Comparison of ENCODE assay signal across 27 cellular contexts in the genomic region with DNA sequence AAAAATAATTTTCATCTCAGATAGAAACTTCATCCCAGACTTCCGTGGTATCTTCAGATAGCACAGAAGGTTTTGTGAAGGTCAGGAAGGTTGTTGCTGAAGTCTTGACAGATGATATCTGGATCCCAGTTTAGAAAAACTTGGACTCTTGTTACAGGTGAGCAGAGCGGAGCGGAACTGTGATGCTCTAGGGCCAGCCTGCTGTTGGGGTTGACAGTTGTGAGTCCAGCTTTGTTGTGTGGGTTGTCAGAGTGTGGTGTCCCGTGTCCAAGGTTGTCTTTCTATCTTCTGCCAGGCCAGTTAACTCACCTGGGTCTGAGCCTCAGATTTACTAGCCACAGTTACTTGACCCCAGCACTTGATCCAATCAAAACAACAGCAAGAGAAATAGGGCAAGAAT. TPM values are rescaled to one million over a fixed set of nuclear protein-coding genes. Genes with fewer than 3 reads are reported as not detected.
DNase-seq lines count a peak whose midpoint lies in the region; ATAC-seq, FAIRE-seq and TF ChIP-seq lines count a peak whose summit lies in the region.
"Had no signal": no experiment of that assay in that cellular context is flagged by ENCODE, and none has a peak within 500 bp of the region (broad histone marks: within the 10 kb centered on the region; RNA-seq: fewer than 3 reads in every experiment).

No MANE protein-coding gene starts in this region.

- peaks cover 80% of the 10 kb centered on the region for H3K4me1 Mint-ChIP-seq in activated B cell treated with CpG ODN at 0.5 μM for 24 hours
- H3K4me1 Mint-ChIP-seq in osteocyte (ENCODE audit: unreplicated experiment), result peaks cover 50% of the 10 kb centered on the region

- H2AFZ ChIP-seq in mammary epithelial cell (ENCODE audit: low read depth, low read length), result no peak overlapping the region
- H2AFZ ChIP-seq: GM23248, neural progenitor cell had no signal

- dilution Hi-C loops in mammary epithelial cell (cut with HindIII; ENCODE audit: low sequenced_read_pairs), result no loop called here

- H3K4me1 ChIP-seq in mammary epithelial cell (ENCODE audit: insufficient read depth, low read length), result peaks cover 5% of the 10 kb centered on the region

- peak; percentile 8 for FAIRE-seq in GM19239 (lab: Jason Lieb, UNC)
- FAIRE-seq: bronchial epithelial cell, frontal cortex had no signal

- H3K9ac ChIP-seq in mammary epithelial cell (ENCODE audit: insufficient read depth, low read length), result no peak overlapping the region
- H3K9ac ChIP-seq: GM23248, neural progenitor cell had no signal

- no peak for ATAC-seq in activated B cell treated with CpG ODN at 0.5 μM for 24 hours (ENCODE audit: low read depth)
- ATAC-seq in Right ventricle myocardium inferior, result no peak
- no peak for ATAC-seq in GM21367 (IDR thresholded peaks at IDR 0.05; ENCODE audit: unreplicated experiment)
- ATAC-seq: activated CD8-positive, alpha-beta memory T cell treated with anti-CD3 and anti-CD28 coated beads, Interleukin-2, amount 10 ng/mL, durations not matched to agents 7 days and 5 days; activated T-cell treated with anti-CD3 and anti-CD28 coated beads, Interleukin-2, amount 50 U/mL, for 72 hours; sciatic nerve; T-helper 17 cell had no signal

- peak overlapping the region; percentile 77 for H3K4me3 Mint-ChIP-seq in activated B cell treated with CpG ODN at 0.5 μM for 24 hours
- no peak overlapping the region for H3K4me3 Mint-ChIP-seq in osteocyte (ENCODE audit: unreplicated experiment)
- H3K4me3 Mint-ChIP-seq: activated CD4-positive, alpha-beta T cell treated with anti-CD3 and anti-CD28 coated beads, Interleukin-2, amount 10 ng/mL, durations not matched to agents 7 days and 5 days; activated CD8-positive, alpha-beta memory T cell treated with anti-CD3 and anti-CD28 coated beads, Interleukin-2, amount 10 ng/mL, durations not matched to agents 7 days and 5 days; activated T-cell treated with anti-CD3 and anti-CD28 coated beads, Interleukin-2, amount 50 U/mL, for 72 hours; neural progenitor cell had no signal

- H3K27me3 ChIP-seq in mammary epithelial cell (ENCODE audit: insufficient read depth, low read length), result no peaks in the 10 kb centered on the region
- H3K27me3 ChIP-seq: esophagus squamous epithelium, tibial artery had no signal

- no peak overlapping the region for H3K4me2 ChIP-seq in mammary epithelial cell (ENCODE audit: insufficient read depth, low read depth, low read length)
- H3K4me2 ChIP-seq: neural progenitor cell had no signal

- DNase-seq in GM19239 (ENCODE audit: insufficient read length, low spot score) (no peak), activated B cell treated with CpG ODN at 0.5 μM for 24 hours (no peak), osteocyte (ENCODE audit: extremely low spot score, unreplicated experiment) (no peak), Right ventricle myocardium inferior (ENCODE audit: missing footprints) (no peak), NCI-H2107 treated with DMSO at 0.1 percent for 48 hours (lab: John Stamatoyannopoulos, UW; ENCODE audit: unreplicated experiment) (no peak), mammary epithelial cell (no peak)
- DNase-seq: activated CD4-positive, alpha-beta T cell treated with anti-CD3 and anti-CD28 coated beads, Interleukin-2, amount 10 ng/mL, durations not matched to agents 7 days and 5 days; activated CD8-positive, alpha-beta memory T cell treated with anti-CD3 and anti-CD28 coated beads, Interleukin-2, amount 10 ng/mL, durations not matched to agents 7 days and 5 days; activated naive CD4-positive, alpha-beta T cell treated with Interleukin-2 at 50 U/mL for 16 hours; activated T-cell treated with anti-CD3 and anti-CD28 coated beads, Interleukin-2, amount 50 U/mL, for 72 hours; cortex of kidney; esophagus squamous epithelium; GM23248; hypothalamus; NCI-H1694; NCI-H2171 treated with DMSO at 0.1 percent for 48 hours; NCI-H524; NK-92 treated with Interleukin-12 subunit alpha and Interleukin-12 subunit beta, amount 100 ng/mL, for 24 hours; stomach; T-helper 17 cell; tibial artery had no signal

- H3K27me3 Mint-ChIP-seq in activated B cell treated with CpG ODN at 0.5 μM for 24 hours (no peaks in the 10 kb centered on the region), osteocyte (ENCODE audit: unreplicated experiment) (no peaks in the 10 kb centered on the region)
- H3K27me3 Mint-ChIP-seq: activated CD8-positive, alpha-beta memory T cell treated with anti-CD3 and anti-CD28 coated beads, Interleukin-2, amount 10 ng/mL, durations not matched to agents 7 days and 5 days; T-helper 17 cell had no signal

- peaks cover 77% of the 10 kb centered on the region for H3K79me2 ChIP-seq in mammary epithelial cell (ENCODE audit: insufficient read depth, low read length)

- H3K27ac Mint-ChIP-seq in activated B cell treated with CpG ODN at 0.5 μM for 24 hours (peak overlapping the region; percentile 93), osteocyte (ENCODE audit: unreplicated experiment) (peak overlapping the region; percentile 35)
- H3K27ac Mint-ChIP-seq: activated CD4-positive, alpha-beta T cell treated with anti-CD3 and anti-CD28 coated beads, Interleukin-2, amount 10 ng/mL, durations not matched to agents 7 days and 5 days; activated T-cell treated with anti-CD3 and anti-CD28 coated beads, Interleukin-2, amount 50 U/mL, for 72 hours; neural progenitor cell; T-helper 17 cell had no signal

- CTCF ChIA-PET in activated B cell treated with CpG ODN at 0.5 μM for 24 hours (lab: Charles Lee), result interaction anchor here (0.9 kb wide), 1 partner anchor 70 kb away, joined by 3 read pairs; no protein-coding TSS in a partner anchor
- CTCF ChIA-PET in mammary epithelial cell (lab: Charles Lee; ENCODE audit: low non-redundant PET), result no interaction called here

- TF ChIP-seq CTCF in activated B cell treated with CpG ODN at 0.5 μM for 24 hours (IDR thresholded peaks at IDR 0.05), result no peak
- TF ChIP-seq CTCF in osteocyte (IDR thresholded peaks at IDR 0.05), result no peak
- no peak for TF ChIP-seq CTCF in mammary epithelial cell (conservative IDR thresholded peaks at IDR 0.05 in 1 of 2, IDR thresholded peaks at IDR 0.05 in 1 of 2; ENCODE audit: extremely low read depth in 1 of 2, insufficient read depth in 1 of 2, low read depth in 1 of 2, low read length in 2 of 2)

- H3K36me3 Mint-ChIP-seq in activated B cell treated with CpG ODN at 0.5 μM for 24 hours (ENCODE audit: low read depth) (peaks cover 8% of the 10 kb centered on the region), osteocyte (ENCODE audit: unreplicated experiment) (peaks cover 1% of the 10 kb centered on the region)

- in situ Hi-C loops in mammary epithelial cell (cut with MboI; ENCODE audit: low sequenced_read_pairs in 2 of 2), result loop anchor here in 1 of 2 donors (10.0 kb wide), 1 partner anchor 181 kb away; a partner anchor contains a TSS

- H3K9me3 ChIP-seq in mammary epithelial cell (replicated peaks; ENCODE audit: insufficient read depth, low read length), result no peaks in the 10 kb centered on the region
- H3K9me3 ChIP-seq: esophagus squamous epithelium, stomach, tibial artery had no signal

- H3K4me3 ChIP-seq in GM08714 (ENCODE audit: low read length), result peak overlapping the region; percentile 94
- H3K4me3 ChIP-seq in mammary epithelial cell (replicated peaks in 1 of 3; ENCODE audit: insufficient read depth in 1 of 3, low read depth in 2 of 3, low read length in 3 of 3), result no peak overlapping the region
- H3K4me3 ChIP-seq: esophagus squamous epithelium, GM23248, neural progenitor cell, stomach, tibial artery had no signal

- POLR2A ChIA-PET in activated B cell treated with CpG ODN at 0.5 μM for 24 hours (lab: Charles Lee), result interaction anchor here (0.8 to 1.2 kb wide), 2 partner anchors 10 to 70 kb away, joined by 4 read pairs; a partner anchor contains a TSS

- H4K20me1 ChIP-seq in mammary epithelial cell (ENCODE audit: insufficient read depth, low read length), result no peaks in the 10 kb centered on the region

- BruUV-seq in mammary epithelial cell (replicated peaks; lab: Mats Ljungman, UMichigan), result no TSS peak

- intact Hi-C loops in activated B cell treated with CpG ODN at 0.5 μM for 24 hours (cut with micrococcal nuclease) (loop anchor here (5.0 to 10.0 kb wide), 4 partner anchors 34 to 946 kb away; a partner anchor contains a TSS), Right ventricle myocardium inferior (cut with DNase I) (loop anchor here (5.0 to 10.0 kb wide), 2 partner anchors 44 to 381 kb away; no protein-coding TSS in a partner anchor), mammary epithelial cell (cut with micrococcal nuclease) (no loop called here)

- H3K9me3 Mint-ChIP-seq in activated B cell treated with CpG ODN at 0.5 μM for 24 hours (no peaks in the 10 kb centered on the region), osteocyte (ENCODE audit: unreplicated experiment) (no peaks in the 10 kb centered on the region)
- H3K9me3 Mint-ChIP-seq: activated CD4-positive, alpha-beta T cell treated with anti-CD3 and anti-CD28 coated beads, Interleukin-2, amount 10 ng/mL, durations not matched to agents 7 days and 5 days; activated T-cell treated with anti-CD3 and anti-CD28 coated beads, Interleukin-2, amount 50 U/mL, for 72 hours; neural progenitor cell had no signal

- H3K27ac ChIP-seq in mammary epithelial cell (ENCODE audit: insufficient read depth, low read depth, low read length), result no peak overlapping the region
- H3K27ac ChIP-seq: esophagus squamous epithelium, GM23248, neural progenitor cell, stomach, tibial artery had no signal

- WGBS in mammary epithelial cell (ENCODE audit: low coverage, missing lambda C conversion rate), result 84% methylated on average over 4 of the region's 4 CpGs

- H3K36me3 ChIP-seq in mammary epithelial cell (ENCODE audit: insufficient read depth, low read length), result no peaks in the 10 kb centered on the region
- H3K36me3 ChIP-seq: esophagus squamous epithelium, neural progenitor cell, stomach, tibial artery had no signal

RNA-seq across cellular contexts. Expression of a gene that starts 3.9 kb away (rescaled TPM):
- 53.1 and 53.7 TPM in 2 replicates for total RNA-seq in activated B cell treated with CpG ODN at 0.5 μM for 24 hours
- total RNA-seq in osteocyte, result 44.4 and 46.0 TPM in 2 replicates
- total RNA-seq in Right ventricle myocardium inferior, result 10.9 TPM
- 10 to 100 TPM; 15.3 to 24.0 TPM for total RNA-seq in mammary epithelial cell
- polyA plus RNA-seq in mammary epithelial cell, result 5.8 TPM
- polyA minus RNA-seq in mammary epithelial cell, result 90.1 TPM

RNA-seq across cellular contexts. Expression of a gene that starts 9.5 kb away (rescaled TPM):
- total RNA-seq in activated B cell treated with CpG ODN at 0.5 μM for 24 hours (42.6 and 44.1 TPM in 2 replicates), osteocyte (45.8 and 54.0 TPM in 2 replicates), Right ventricle myocardium inferior (11.3 TPM), mammary epithelial cell (10 to 100 TPM; 39.7 to 45.2 TPM)
- 15.8 TPM for polyA plus RNA-seq in mammary epithelial cell
- 14.0 TPM for polyA minus RNA-seq in mammary epithelial cell
